ENCODE assay signal across 5 cellular contexts in genomic region chr5:19287548-19288277, GRCh38.
DNase-seq lines count a peak whose midpoint lies in the region; ATAC-seq, FAIRE-seq and TF ChIP-seq lines count a peak whose summit lies in the region.
"Not testable (repeated sequence)": the region's sequence is repeated elsewhere in the genome, so short reads cannot be mapped to it uniquely, and the experiment has no call there.

No MANE protein-coding gene starts in this region.

- not testable (repeated sequence) for H3K27me3 Mint-ChIP-seq in WTC11 (ENCODE audit: low read depth); chondrocyte (ENCODE audit: low read depth)

- not testable (repeated sequence) for H3K36me3 Mint-ChIP-seq in WTC11; chondrocyte (ENCODE audit: low read depth)

- H3K9me3 ChIP-seq in kidney (ENCODE audit: control insufficient read depth in 1 of 2, low read length in 2 of 2) = not testable (repeated sequence)

- H3K4me1 ChIP-seq in kidney (ENCODE audit: control insufficient read depth in 1 of 2, insufficient read depth in 1 of 2, low read depth in 1 of 2, low read length in 2 of 2) = not testable (repeated sequence)

- not testable (repeated sequence) for H3K4me1 Mint-ChIP-seq in WTC11; chondrocyte (ENCODE audit: low read depth)

- not testable (repeated sequence) for H3K4me3 ChIP-seq in kidney (ENCODE audit: low read length in 2 of 2)

- not testable (repeated sequence) for H3K4me3 Mint-ChIP-seq in WTC11; chondrocyte (ENCODE audit: unreplicated experiment)

- DNase-seq in Daoy (ENCODE audit: low read depth) (peak; percentile 68), NCI-H2227 (lab: John Stamatoyannopoulos, UW; ENCODE audit: unreplicated experiment) (peak; percentile 30), WTC11 (ENCODE audit: low spot score) (peak; percentile 17), chondrocyte (ENCODE audit: low spot score) (peak; percentile 77), kidney (peak; percentile 72)

- not testable (repeated sequence) for H3K27ac Mint-ChIP-seq in WTC11; chondrocyte (ENCODE audit: unreplicated experiment)

- not testable (repeated sequence) for H3K27ac ChIP-seq in kidney (ENCODE audit: low read depth in 2 of 2, low read length in 2 of 2)

- POLR2A ChIA-PET in WTC11 (lab: Charles Lee) = not testable (repeated sequence)

- CTCF ChIA-PET in WTC11 (lab: Charles Lee) = not testable (repeated sequence)

- intact Hi-C loops in kidney (cut with DNase I) = not testable (repeated sequence)

- TF ChIP-seq CTCF in WTC11 (IDR thresholded peaks at IDR 0.05); chondrocyte (IDR thresholded peaks at IDR 0.05); kidney (IDR thresholded peaks at IDR 0.05; ENCODE audit: borderline replicate concordance, extremely low read depth, insufficient read depth): not testable (repeated sequence)

- H3K9me3 Mint-ChIP-seq in WTC11 (peaks cover 27% of the 10 kb centered on the region), chondrocyte (ENCODE audit: low read depth) (peaks cover 19% of the 10 kb centered on the region)

- not testable (repeated sequence) for ATAC-seq in WTC11

- H3K9ac ChIP-seq in kidney (ENCODE audit: low read length in 2 of 2) = not testable (repeated sequence)

- FAIRE-seq in kidney (lab: Jason Lieb, UNC) = not testable (repeated sequence)

- not testable (repeated sequence) for H3K36me3 ChIP-seq in kidney (ENCODE audit: control insufficient read depth in 1 of 2, insufficient read depth in 2 of 2, low read length in 2 of 2)

Comparison
In these comparisons a context has a peak if more than half of its experiments do, and no peak if none do; other contexts are left out.
1. DNase-seq: peak in every context shown above with its lines; median percentile 77 in chondrocyte; 72 in kidney; 68 in Daoy; 30 in NCI-H2227; 17 in WTC11.